1 cellular context compared by ENCODE assay signal in genomic region chr10:110115784-110116520, GRCh38.
TF ChIP-seq lines count a peak whose summit lies in the region.

No MANE protein-coding gene starts in this region.

TF ChIP-seq in HepG2, 621 proteins besides CTCF, POLR2A, EP300 and RAD21:
- TF ChIP-seq KLF16 (CRISPR knock-in tag; IDR thresholded peaks at IDR 0.05) (no peak), FOXC1 (CRISPR knock-in tag; IDR thresholded peaks at IDR 0.05; ENCODE audit: borderline replicate concordance) (no peak), SALL1 (CRISPR knock-in tag; IDR thresholded peaks at IDR 0.05) (no peak), KAT8 (CRISPR knock-in tag; IDR thresholded peaks at IDR 0.05) (no peak), DDIT3 (CRISPR knock-in tag; IDR thresholded peaks at IDR 0.05) (no peak)
- TF ChIP-seq, protein P1, sequence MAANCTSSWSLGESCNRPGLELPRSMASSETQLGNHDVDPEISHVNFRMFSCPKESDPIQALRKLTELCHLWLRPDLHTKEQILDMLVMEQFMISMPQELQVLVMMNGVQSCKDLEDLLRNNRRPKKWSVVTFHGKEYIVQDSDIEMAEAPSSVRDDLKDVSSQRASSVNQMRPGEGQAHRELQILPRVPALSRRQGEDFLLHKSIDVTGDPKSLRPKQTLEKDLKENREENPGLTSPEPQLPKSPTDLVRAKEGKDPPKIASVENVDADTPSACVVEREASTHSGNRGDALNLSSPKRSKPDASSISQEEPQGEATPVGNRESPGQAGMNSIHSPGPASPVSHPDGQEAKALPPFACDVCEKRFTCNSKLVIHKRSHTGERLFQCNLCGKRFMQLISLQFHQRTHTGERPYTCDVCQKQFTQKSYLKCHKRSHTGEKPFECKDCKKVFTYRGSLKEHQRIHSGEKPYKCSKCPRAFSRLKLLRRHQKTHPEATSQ (CRISPR knock-in tag; IDR thresholded peaks at IDR 0.05; ENCODE audit: borderline replicate concordance), result no peak
